In genomic region chr2:37692731-37693130, GRCh38 we compare ENCODE assay signal across 34 cellular contexts.
"Had no signal": no experiment of that assay in that cellular context is flagged by ENCODE, and none has a peak within 500 bp of the region (broad histone marks: within the 10 kb centered on the region; RNA-seq: fewer than 3 reads in every experiment).

No MANE protein-coding gene starts in this region.

- H3K27ac ChIP-seq: adrenal gland, ascending aorta, coronary artery, dorsolateral prefrontal cortex, esophagus muscularis mucosa, foreskin keratinocyte, gastrocnemius medialis, heart left ventricle had no signal

- H3K27me3 ChIP-seq: adrenal gland, ascending aorta, esophagus muscularis mucosa, foreskin keratinocyte, gastrocnemius medialis, heart left ventricle had no signal

- H3K4me3 ChIP-seq: adrenal gland, ascending aorta, coronary artery, dorsolateral prefrontal cortex, esophagus muscularis mucosa, gastrocnemius medialis, heart left ventricle had no signal

- H3K9me3 ChIP-seq: adrenal gland, ascending aorta, esophagus muscularis mucosa, gastrocnemius medialis, heart left ventricle had no signal

- H3K4me1 ChIP-seq: adrenal gland had no signal

- H3K9me3 Mint-ChIP-seq: activated CD4-positive, alpha-beta memory T cell treated with anti-CD3 and anti-CD28 coated beads for 36 hours; activated T-cell treated with anti-CD3 and anti-CD28 coated beads, Interleukin-2, amount 50 U/mL, for 24 hours; central memory CD8-positive, alpha-beta T cell had no signal

- H3K36me3 Mint-ChIP-seq: activated CD4-positive, alpha-beta memory T cell treated with anti-CD3 and anti-CD28 coated beads for 36 hours; brain; T-cell had no signal

- DNase-seq: activated CD4-positive, alpha-beta memory T cell treated with anti-CD3 and anti-CD28 coated beads for 36 hours; activated CD4-positive, alpha-beta T cell treated with anti-CD3 and anti-CD28 coated beads for 36 hours; activated CD4-positive, alpha-beta T cell treated with anti-CD3 and anti-CD28 coated beads, Interleukin-2, amount 10 ng/mL, durations not matched to agents 24 days and 14 days; activated CD4-positive, CD25-positive, alpha-beta regulatory T cell; activated CD4-positive, CD25-positive, alpha-beta regulatory T cell treated with anti-CD3 and anti-CD28 coated beads, Interleukin-2, amount 50 U/mL, for 72 hours; activated CD8-positive, alpha-beta memory T cell treated with anti-CD3 and anti-CD28 coated beads, Interleukin-2, amount 50 U/mL, for 48 hours; activated effector memory CD4-positive, alpha-beta T cell treated with Interleukin-2 at 50 U/mL for 16 hours; activated gamma-delta T cell treated with Interleukin-2 at 50 U/mL for 16 hours; activated naive CD4-positive, alpha-beta T cell treated with anti-CD3 and anti-CD28 coated beads, Interleukin-2, amount 50 U/mL, for 16 hours; activated naive CD4-positive, alpha-beta T cell treated with Interleukin-2 at 50 U/mL for 16 hours; activated T-cell treated with anti-CD3 and anti-CD28 coated beads for 4 hours; activated T-cell treated with anti-CD3 and anti-CD28 coated beads, Interleukin-2, amount 50 U/mL, for 24 hours; activated T-cell treated with anti-CD3 and anti-CD28 coated beads, Interleukin-2, amount 50 U/mL, for 72 hours; adrenal gland; dorsolateral prefrontal cortex; effector memory CD4-positive, alpha-beta T cell; endodermal cell; erythroblast; foreskin keratinocyte; gastrocnemius medialis; glutamatergic neuron; heart left ventricle; hypothalamus; T-cell; T1000 had no signal

- H3K27me3 Mint-ChIP-seq: activated CD4-positive, alpha-beta memory T cell treated with anti-CD3 and anti-CD28 coated beads for 36 hours; activated CD4-positive, alpha-beta T cell treated with anti-CD3 and anti-CD28 coated beads for 36 hours; activated naive CD8-positive, alpha-beta T cell; activated T-cell treated with anti-CD3 and anti-CD28 coated beads, Interleukin-2, amount 50 U/mL, for 24 hours; dendritic cell treated with granulocyte-macrophage colony-stimulating factor and Interleukin-4, amounts not matched to agents 40 ng/mL and 50 ng/mL, for 4 days had no signal

- H3K36me3 ChIP-seq: adrenal gland, ascending aorta, esophagus muscularis mucosa, gastrocnemius medialis, heart left ventricle had no signal

- H3K4me3 Mint-ChIP-seq: activated CD4-positive, alpha-beta memory T cell treated with anti-CD3 and anti-CD28 coated beads for 36 hours; activated CD4-positive, alpha-beta T cell treated with anti-CD3 and anti-CD28 coated beads for 36 hours; activated CD4-positive, alpha-beta T cell treated with anti-CD3 and anti-CD28 coated beads, Interleukin-2, amount 10 ng/mL, durations not matched to agents 24 days and 14 days; activated naive CD8-positive, alpha-beta T cell; activated T-cell treated with anti-CD3 and anti-CD28 coated beads, Interleukin-2, amount 50 U/mL, for 24 hours; activated T-cell treated with anti-CD3 and anti-CD28 coated beads, Interleukin-2, amount 50 U/mL, for 72 hours; brain; central memory CD8-positive, alpha-beta T cell; dendritic cell treated with granulocyte-macrophage colony-stimulating factor and Interleukin-4, amounts not matched to agents 40 ng/mL and 50 ng/mL, for 4 days; endodermal cell; T-cell; T-helper 1 cell treated with Interleukin-12 subunit alpha and Interleukin-12 subunit beta and Interleukin-4 antibody, amounts not matched to agents 30 μg/mL and 1 μg/mL, for 36 hours; T-helper 2 cell treated with Interferon-gamma antibody and Interleukin-4, amounts not matched to agents 5 μg/mL and 100 μg/mL, for 36 hours had no signal

- H3K27ac Mint-ChIP-seq: activated CD4-positive, alpha-beta memory T cell treated with anti-CD3 and anti-CD28 coated beads for 36 hours; activated CD4-positive, alpha-beta T cell treated with anti-CD3 and anti-CD28 coated beads for 36 hours; activated CD4-positive, alpha-beta T cell treated with anti-CD3 and anti-CD28 coated beads, Interleukin-2, amount 10 ng/mL, durations not matched to agents 24 days and 14 days; activated naive CD8-positive, alpha-beta T cell; activated T-cell treated with anti-CD3 and anti-CD28 coated beads, Interleukin-2, amount 50 U/mL, for 24 hours; activated T-cell treated with anti-CD3 and anti-CD28 coated beads, Interleukin-2, amount 50 U/mL, for 72 hours; brain; dendritic cell treated with granulocyte-macrophage colony-stimulating factor and Interleukin-4, amounts not matched to agents 40 ng/mL and 50 ng/mL, for 4 days; endodermal cell; T-cell; T-helper 1 cell treated with Interleukin-12 subunit alpha and Interleukin-12 subunit beta and Interleukin-4 antibody, amounts not matched to agents 30 μg/mL and 1 μg/mL, for 36 hours; T-helper 2 cell treated with Interferon-gamma antibody and Interleukin-4, amounts not matched to agents 5 μg/mL and 100 μg/mL, for 36 hours had no signal

- H3K4me1 Mint-ChIP-seq: activated CD4-positive, alpha-beta T cell treated with anti-CD3 and anti-CD28 coated beads, Interleukin-2, amount 10 ng/mL, durations not matched to agents 24 days and 14 days; central memory CD8-positive, alpha-beta T cell had no signal

- ATAC-seq: activated CD4-positive, alpha-beta T cell treated with anti-CD3 and anti-CD28 coated beads for 36 hours; activated T-cell treated with anti-CD3 and anti-CD28 coated beads, Interleukin-2, amount 50 U/mL, for 72 hours; foreskin keratinocyte; gastrocnemius medialis; heart left ventricle; T-cell had no signal
